18 cellular contexts compared by ENCODE assay signal in genomic region chr18:59060540-59060939, GRCh38.
"Had no signal": no experiment of that assay in that cellular context is flagged by ENCODE, and none has a peak within 500 bp of the region (broad histone marks: within the 10 kb centered on the region; RNA-seq: fewer than 3 reads in every experiment).

No MANE protein-coding gene starts in this region.

- H3K4me3 ChIP-seq: hepatocyte, left lung, mucosa of descending colon, skin epidermis, transverse colon had no signal

- H3K36me3 ChIP-seq: left lung, transverse colon had no signal

- ATAC-seq: left lung; mucosa of descending colon; naive thymus-derived CD8-positive, alpha-beta T cell had no signal

- H3K27me3 ChIP-seq: hepatocyte, left lung, transverse colon had no signal

- H3K9me3 ChIP-seq: left lung, mucosa of descending colon, transverse colon had no signal

- DNase-seq: activated CD4-positive, alpha-beta T cell treated with anti-CD3 and anti-CD28 coated beads, Interleukin-2, amount 50 U/mL, for 1 hour; activated CD8-positive, alpha-beta memory T cell treated with anti-CD3 and anti-CD28 coated beads for 24 hours; activated naive CD4-positive, alpha-beta T cell; activated naive CD8-positive, alpha-beta T cell treated with anti-CD3 and anti-CD28 coated beads, Interleukin-2, amount 10 ng/mL, durations not matched to agents 7 days and 5 days; aorta; dermis blood vessel endothelial cell; islet precursor cell; left lung; mucosa of descending colon; naive thymus-derived CD8-positive, alpha-beta T cell; retina; stimulated activated CD4-positive, alpha-beta T cell treated with anti-CD3 and anti-CD28 coated beads, Interleukin-15, amount 100 ng/mL, for 24 hours; stimulated activated CD4-positive, alpha-beta T cell treated with anti-CD3 and anti-CD28 coated beads, Interleukin-4, amount 100 ng/mL, for 1 hour; stimulated activated naive CD4-positive, alpha-beta T cell treated with Interleukin-2 at 50 U/mL for 16 hours; substantia nigra; transverse colon had no signal

- H3K27ac ChIP-seq: hepatocyte, left lung, skin epidermis, transverse colon had no signal

- H3K4me1 ChIP-seq: left lung had no signal
